Comparison of ENCODE assay signal across 8 cellular contexts in genomic region chr18:37566479-37567060, GRCh38. TPM values are rescaled to one million over a fixed set of nuclear protein-coding genes. Genes with fewer than 3 reads are reported as not detected.
DNase-seq lines count a peak whose midpoint lies in the region; ATAC-seq, FAIRE-seq and TF ChIP-seq lines count a peak whose summit lies in the region.

No MANE protein-coding gene starts in this region.

- CTCF ChIA-PET in A549 (lab: Yijun Ruan, JAX): no interaction called here

- no peak for TF ChIP-seq RAD21 in A549 (conservative IDR thresholded peaks at IDR 0.05 in 1 of 2, IDR thresholded peaks at IDR 0.05 in 1 of 2)

- peaks cover 57% of the 10 kb centered on the region for H3K27me3 Mint-ChIP-seq in HFFc6 (ENCODE audit: insufficient read depth)

- ATAC-seq in A549 (no peak), HG03439 (IDR thresholded peaks at IDR 0.05; ENCODE audit: unreplicated experiment) (no peak), GM19035 (IDR thresholded peaks at IDR 0.05; ENCODE audit: unreplicated experiment) (no peak)

- H3K23ac ChIP-seq in mesendoderm (ENCODE audit: low read length): no peak overlapping the region

- no peak overlapping the region for H4K8ac ChIP-seq in mesendoderm (ENCODE audit: low read depth, low read length)

- no peak overlapping the region for H2BK15ac ChIP-seq in mesendoderm (replicated peaks; ENCODE audit: low read depth)

- no peak overlapping the region for H3K27ac Mint-ChIP-seq in HFFc6

- FAIRE-seq in A549 (lab: Jason Lieb, UNC): no peak

- POLR2A ChIA-PET in A549 (lab: Yijun Ruan, JAX): no interaction called here

- TF ChIP-seq POLR2A in A549 (IDR thresholded peaks at IDR 0.05; ENCODE audit: low read length): no peak

- no peak for TF ChIP-seq EP300 in A549 (IDR thresholded peaks at IDR 0.05)

- no peak overlapping the region for H4K5ac ChIP-seq in mesendoderm (ENCODE audit: low read length)

- no peak overlapping the region for H2AK5ac ChIP-seq in mesendoderm (ENCODE audit: low read length)

- no peak overlapping the region for H3K18ac ChIP-seq in mesendoderm (ENCODE audit: low read length)

- H3K79me1 ChIP-seq in mesendoderm (ENCODE audit: low read length): no peaks in the 10 kb centered on the region

- H3K4ac ChIP-seq in mesendoderm (ENCODE audit: low read depth, low read length): no peak overlapping the region

- H3K4me3 ChIP-seq in A549: peak overlapping the region; percentile 41
- no peak overlapping the region for H3K4me3 ChIP-seq in mesendoderm (ENCODE audit: low read length)

- no peak overlapping the region for H2BK5ac ChIP-seq in mesendoderm (ENCODE audit: low read length)

- peak overlapping the region; percentile 15 for H3K56ac ChIP-seq in mesendoderm (ENCODE audit: low read length)

- peaks cover 6% of the 10 kb centered on the region for H3K4me1 Mint-ChIP-seq in HFFc6 (ENCODE audit: low read depth)

- no peaks in the 10 kb centered on the region for H3K9me3 ChIP-seq in A549

- H3K36me3 ChIP-seq in mesendoderm (ENCODE audit: control insufficient read depth, insufficient read depth, low read length): no peaks in the 10 kb centered on the region

- no peak overlapping the region for H3K27ac ChIP-seq in A549
- no peak overlapping the region for H3K27ac ChIP-seq in mesendoderm (ENCODE audit: low read depth, low read length)

- H3K79me2 ChIP-seq in mesendoderm (ENCODE audit: control insufficient read depth, insufficient read depth, low read length): no peaks in the 10 kb centered on the region

- H3K4me2 ChIP-seq in A549: peak overlapping the region; percentile 87
- H3K4me2 ChIP-seq in mesendoderm (ENCODE audit: low read length): peak overlapping the region; percentile 48

- H3K4me1 ChIP-seq in A549 (peaks cover 9% of the 10 kb centered on the region; the same call in 1 of the 3 replicates), mesendoderm (ENCODE audit: control insufficient read depth, low read depth, low read length) (no peaks in the 10 kb centered on the region)

- no peak overlapping the region for H3K9ac ChIP-seq in mesendoderm (ENCODE audit: low read length)

- WGBS in A549 (ENCODE audit: missing lambda C conversion rate): 2% methylated on average over 23 of the region's 51 CpGs
- no CpG with 5 or more reads among the region's 51 CpGs for WGBS in mesendoderm (ENCODE audit: extremely low coverage, insufficient coverage, low lambda C conversion rate)

- H3K4me3 Mint-ChIP-seq in HFFc6: peak overlapping the region; percentile 77

- H3K9me3 Mint-ChIP-seq in HFFc6: no peaks in the 10 kb centered on the region; the same call in 1 of the 2 replicates

- TF ChIP-seq CTCF in A549 (IDR thresholded peaks at IDR 0.05) (no peak), HFFc6 (IDR thresholded peaks at IDR 0.05) (no peak)

- no peaks in the 10 kb centered on the region for H3K36me3 Mint-ChIP-seq in HFFc6 (ENCODE audit: low read depth)

- H3K27me3 ChIP-seq in mesendoderm (ENCODE audit: insufficient read depth, low read length, poor library complexity): peaks cover 38% of the 10 kb centered on the region

- no peak overlapping the region for H2BK120ac ChIP-seq in mesendoderm (ENCODE audit: low read depth, low read length)

- DNase-seq in A549 (ENCODE audit: low read depth in 1 of 2, low spot score in 1 of 2) (no peak), HFFc6 (no peak), cerebellar cortex (ENCODE audit: low spot score) (peak; percentile 60), mesendoderm (no peak), amniotic stem cell (lab: John Stamatoyannopoulos, UW) (no peak), midbrain (lab: John Stamatoyannopoulos, UW) (no peak)

TF ChIP-seq in A549, 52 proteins besides CTCF, POLR2A, EP300 and RAD21:
- no peak for TF ChIP-seq MAX (IDR thresholded peaks at IDR 0.05)
- TF ChIP-seq GATA3 (IDR thresholded peaks at IDR 0.05; ENCODE audit: borderline replicate concordance): no peak

RNA-seq across cellular contexts. Expression of gene CELF4, which starts 1.0 kb away (rescaled TPM):
- polyA plus RNA-seq in A549 (2011; rRNA removed): 0.08 TPM in 1 of 2 replicates, not detected in the other
- 0.03 TPM in 1 of 2 replicates, not detected in the other for polyA plus RNA-seq in A549 (2012; cell fraction: cytosol; rRNA removed)
- 0.02 and 0.11 TPM in 2 replicates for polyA plus RNA-seq in A549 (2012; cell fraction: nucleus; rRNA removed)
- polyA plus RNA-seq in A549 (2017; fragmentation: RNase III; extraction: RNeasy Plus Mini Kit Qiagen cat#74134 plus additional on column Dnase treatment): not detected in 3 replicates
- polyA minus RNA-seq in A549 (2011; rRNA and poly(A)+ RNA removed): not detected in 2 replicates
- not detected for total RNA-seq in HFFc6 (2021; fragmentation: NEBNext Ultra II Directional; extraction: Animal tissue kit (Norgen Biotek cat#: 25700))
- 1.9 TPM for polyA plus RNA-seq in mesendoderm (2013, experiment 1 of 2)
- 2.3 TPM for polyA plus RNA-seq in mesendoderm (2013, experiment 2 of 2)
